8 cellular contexts compared by ENCODE assay signal in genomic region chr6:113858605-113859348, GRCh38. TPM values are rescaled to one million over a fixed set of nuclear protein-coding genes. Genes with fewer than 3 reads are reported as not detected.
A peak's percentile ranks its signal among the peaks of the same experiment; 100 is the strongest.
DNase-seq lines count a peak whose midpoint lies in the region; ATAC-seq and TF ChIP-seq lines count a peak whose summit lies in the region.

No MANE protein-coding gene starts in this region.

- TF ChIP-seq CTCF in RWPE2 (IDR thresholded peaks at IDR 0.05; ENCODE audit: poor library complexity, severe bottlenecking) (peak; percentile 98), foreskin fibroblast (IDR thresholded peaks at IDR 0.05; ENCODE audit: low read depth, low read length) (peak; percentile 69), neural progenitor cell (IDR thresholded peaks at IDR 0.05) (peak; percentile 96)

- peak overlapping the region; percentile 89 for H3K9ac ChIP-seq in neural progenitor cell

- peak overlapping the region; percentile 77 for H3K4me3 ChIP-seq in RWPE2 (ENCODE audit: severe bottlenecking)
- peak overlapping the region; percentile 96 to 100 for H3K4me3 ChIP-seq in foreskin fibroblast (ENCODE audit: low read depth in 1 of 2, low read length in 2 of 2)
- H3K4me3 ChIP-seq in neural progenitor cell, result peak overlapping the region; percentile 97

- peaks cover 36% of the 10 kb centered on the region for H4K20me1 ChIP-seq in neural progenitor cell (ENCODE audit: low read depth)

- ATAC-seq in GM21825 (IDR thresholded peaks at IDR 0.05; ENCODE audit: unreplicated experiment), result peak; percentile 84
- peak; percentile 81 for ATAC-seq in RWPE2 (ENCODE audit: low read depth)

- H3K27ac ChIP-seq in RWPE2 (ENCODE audit: poor library complexity, severe bottlenecking), result peak overlapping the region; percentile 94
- H3K27ac ChIP-seq in neural progenitor cell, result peak overlapping the region; percentile 97

- peaks cover 29% of the 10 kb centered on the region for H3K36me3 Mint-ChIP-seq in neural progenitor cell

- peak overlapping the region; percentile 93 for H3K4me3 Mint-ChIP-seq in neural progenitor cell

- H3K4me1 ChIP-seq in RWPE2 (ENCODE audit: insufficient read depth, poor library complexity, severe bottlenecking) (peaks cover 7% of the 10 kb centered on the region), neural progenitor cell (peaks cover 16% of the 10 kb centered on the region)

- no peaks in the 10 kb centered on the region for H3K27me3 ChIP-seq in RWPE2 (ENCODE audit: insufficient read depth, poor library complexity, severe bottlenecking)
- H3K27me3 ChIP-seq in neural progenitor cell, result no peaks in the 10 kb centered on the region

- H3K9me3 ChIP-seq in RWPE2 (ENCODE audit: severe bottlenecking), result no peaks in the 10 kb centered on the region
- no peaks in the 10 kb centered on the region for H3K9me3 ChIP-seq in neural progenitor cell (ENCODE audit: low read depth)

- H3K9me3 Mint-ChIP-seq in neural progenitor cell, result peaks cover 4% of the 10 kb centered on the region

- peaks cover 35% of the 10 kb centered on the region for H3F3A ChIP-seq in neural progenitor cell (ENCODE audit: low read depth)

- H3K27ac Mint-ChIP-seq in neural progenitor cell, result peak overlapping the region; percentile 87

- DNase-seq in EL (peak; percentile 94), Kasumi-1 (lab: John Stamatoyannopoulos, UW) (peak; percentile 62 to 66), RWPE2 (ENCODE audit: low spot score) (peak; percentile 86), activated gamma-delta T cell treated with Interleukin-2 at 50 U/mL for 16 hours (peak; percentile 59), foreskin fibroblast (peak; percentile 90 to 97), neural progenitor cell (ENCODE audit: low spot score) (peak; percentile 96), stromal cell of bone marrow (ENCODE audit: low read depth) (peak; percentile 82)

- H3K36me3 ChIP-seq in RWPE2 (ENCODE audit: low read depth) (peaks cover 24% of the 10 kb centered on the region), neural progenitor cell (peaks cover 4% of the 10 kb centered on the region)

- H3K4me2 ChIP-seq in neural progenitor cell, result peak overlapping the region; percentile 92

- H2AFZ ChIP-seq in neural progenitor cell (replicated peaks), result no peak overlapping the region

- H3K27me3 Mint-ChIP-seq in neural progenitor cell (ENCODE audit: insufficient read depth, low read depth), result peaks cover 17% of the 10 kb centered on the region

- peaks cover 83% of the 10 kb centered on the region for H3K79me2 ChIP-seq in neural progenitor cell (ENCODE audit: low read depth)

- peaks cover 25% of the 10 kb centered on the region for H3K4me1 Mint-ChIP-seq in neural progenitor cell

RNA-seq across cellular contexts. Expression of gene MARCKS, which starts 1.6 kb away (rescaled TPM):
- 133 and 163 TPM in 2 replicates for total RNA-seq in neural progenitor cell (ENCODE audit: low replicate concordance)

Comparison
In these comparisons a context has a peak if more than half of its experiments do, and no peak if none do; other contexts are left out.
1. Peak in every context shown above with its lines: DNase-seq, ATAC-seq, H3K4me3 ChIP-seq and H3K27ac ChIP-seq.